In genomic region chr3:23404241-23404640, GRCh38 we compare ENCODE assay signal across 24 cellular contexts.
A peak's percentile ranks its signal among the peaks of the same experiment; 100 is the strongest.
DNase-seq lines count a peak whose midpoint lies in the region; ATAC-seq lines count a peak whose summit lies in the region.
"Had no signal": no experiment of that assay in that cellular context is flagged by ENCODE, and none has a peak within 500 bp of the region (broad histone marks: within the 10 kb centered on the region; RNA-seq: fewer than 3 reads in every experiment).

No MANE protein-coding gene starts in this region.

- DNase-seq in A172 (ENCODE audit: low spot score) = peak; percentile 67
- peak; percentile 44 for DNase-seq in dermis blood vessel endothelial cell
- DNase-seq in HCEC 1CT = no peak
- DNase-seq in activated CD4-positive, alpha-beta T cell treated with anti-CD3 and anti-CD28 coated beads, Interleukin-2, amount 50 U/mL, for 48 hours = no peak
- DNase-seq in NCI-H128 (lab: John Stamatoyannopoulos, UW; ENCODE audit: unreplicated experiment) = no peak
- DNase-seq in central memory CD4-positive, alpha-beta T cell = no peak
- DNase-seq: activated CD4-positive, alpha-beta T cell treated with anti-CD3 and anti-CD28 coated beads for 36 hours; activated CD8-positive, alpha-beta memory T cell treated with anti-CD3 and anti-CD28 coated beads for 24 hours; activated T-cell treated with anti-CD3 and anti-CD28 coated beads, Interleukin-2, amount 50 U/mL, for 24 hours; COR-L47; DMS79 treated with DMSO at 0.1 percent for 48 hours; immature natural killer cell; KBM-7; left lung; naive B cell; NCI-H146; NCI-H524 treated with DMSO at 0.1 percent for 48 hours; occipital lobe; Peyer's patch; SJCRH30; small intestine; stimulated activated CD4-positive, alpha-beta T cell treated with anti-CD3 and anti-CD28 coated beads, Interleukin-2, amount 100 ng/mL, for 24 hours had no signal

- ATAC-seq in GM18519 (IDR thresholded peaks at IDR 0.05; ENCODE audit: low FRiP score, unreplicated experiment) (peak; percentile 35), HG03432 (IDR thresholded peaks at IDR 0.05; ENCODE audit: unreplicated experiment) (peak; percentile 30)
- ATAC-seq: activated CD4-positive, alpha-beta T cell treated with anti-CD3 and anti-CD28 coated beads for 36 hours; left lung had no signal

Comparison
In these comparisons a context has a peak if more than half of its experiments do, and no peak if none do; other contexts are left out.
1. DNase-seq: peak in A172 (single experiment) and dermis blood vessel endothelial cell (single experiment); none in HCEC 1CT (single experiment), activated CD4-positive, alpha-beta T cell treated with anti-CD3 and anti-CD28 coated beads, Interleukin-2, amount 50 U/mL, for 48 hours (0 of 2), NCI-H128 (single experiment) and central memory CD4-positive, alpha-beta T cell (single experiment).